23 cellular contexts compared by ENCODE assay signal in genomic region chr3:41794748-41795589, GRCh38.
DNase-seq lines count a peak whose midpoint lies in the region; ATAC-seq and TF ChIP-seq lines count a peak whose summit lies in the region.
"Had no signal": no experiment of that assay in that cellular context is flagged by ENCODE, and none has a peak within 500 bp of the region (broad histone marks: within the 10 kb centered on the region; RNA-seq: fewer than 3 reads in every experiment).

No MANE protein-coding gene starts in this region.

- H3K9ac ChIP-seq in HUES64 (ENCODE audit: low read depth, low read length) (no peak overlapping the region), iPS-20b (ENCODE audit: low read depth, low read length) (peak overlapping the region; percentile 39; the same call in 1 of the 2 replicates)
- H3K9ac ChIP-seq: BLaER1 had no signal

- H3K9me3 Mint-ChIP-seq in GM23338, result no peaks in the 10 kb centered on the region; the same call in 2 of the 3 replicates
- no peaks in the 10 kb centered on the region for H3K9me3 Mint-ChIP-seq in WTC11
- H3K9me3 Mint-ChIP-seq in activated naive CD4-positive, alpha-beta T cell treated with anti-CD3 and anti-CD28 coated beads, Interleukin-2, amount 50 U/mL, for 72 hours, result no peaks in the 10 kb centered on the region
- H3K9me3 Mint-ChIP-seq: CD4-positive, CD25-positive, alpha-beta regulatory T cell had no signal

- POLR2A ChIA-PET in WTC11 (lab: Charles Lee), result interaction anchor here (0.6 kb wide), 1 partner anchor 83 kb away, joined by 5 read pairs; no protein-coding TSS in a partner anchor

- H3K9me2 ChIP-seq in GM23338 (ENCODE audit: insufficient read depth), result no peaks in the 10 kb centered on the region

- no peaks in the 10 kb centered on the region for H3K27me3 ChIP-seq in GM23338 (ENCODE audit: insufficient read depth)
- H3K27me3 ChIP-seq in HUES64 (ENCODE audit: insufficient read depth, low read length), result no peaks in the 10 kb centered on the region
- H3K27me3 ChIP-seq in iPS-20b (ENCODE audit: insufficient read depth, low read length), result no peaks in the 10 kb centered on the region
- H3K27me3 ChIP-seq in Peyer's patch, result no peaks in the 10 kb centered on the region
- H3K27me3 ChIP-seq: BLaER1, SJSA1 had no signal

- H3K4me1 ChIP-seq in GM23338 (ENCODE audit: insufficient read depth) (peaks cover 31% of the 10 kb centered on the region), HUES64 (ENCODE audit: insufficient read depth, low read length) (peaks cover 31% of the 10 kb centered on the region), iPS-20b (ENCODE audit: insufficient read depth, low read length) (peaks cover 30% of the 10 kb centered on the region), Peyer's patch (no peaks in the 10 kb centered on the region)
- H3K4me1 ChIP-seq: BLaER1, HAP-1, SJSA1 had no signal

- H3K27ac Mint-ChIP-seq in GM23338 (peak overlapping the region; percentile 56), WTC11 (peak overlapping the region; percentile 85)
- no peak overlapping the region for H3K27ac Mint-ChIP-seq in activated naive CD4-positive, alpha-beta T cell treated with anti-CD3 and anti-CD28 coated beads, Interleukin-2, amount 50 U/mL, for 72 hours
- H3K27ac Mint-ChIP-seq: CD4-positive, CD25-positive, alpha-beta regulatory T cell had no signal

- H4K20me1 ChIP-seq in GM23338 (replicated peaks; ENCODE audit: insufficient read depth), result no peaks in the 10 kb centered on the region
- H4K20me1 ChIP-seq: BLaER1 had no signal

- no peaks in the 10 kb centered on the region for H3K79me2 ChIP-seq in GM23338 (replicated peaks; ENCODE audit: insufficient read depth)

- no peak overlapping the region for H2AFZ ChIP-seq in GM23338
- H2AFZ ChIP-seq: PC-9 had no signal

- no peak for TF ChIP-seq POLR2A in Peyer's patch (IDR thresholded peaks at IDR 0.05)

- no peaks in the 10 kb centered on the region for H3F3A ChIP-seq in GM23338 (replicated peaks; ENCODE audit: low read depth)

- DNase-seq in GM23338 (ENCODE audit: low spot score), result peak; percentile 56
- DNase-seq in WTC11 (ENCODE audit: low spot score), result no peak
- DNase-seq in Peyer's patch, result no peak
- DNase-seq in activated naive CD4-positive, alpha-beta T cell treated with anti-CD3 and anti-CD28 coated beads, Interleukin-2, amount 50 U/mL, for 72 hours (ENCODE audit: low spot score in 2 of 2), result no peak
- DNase-seq in NCI-H2227 treated with DMSO at 0.1 percent for 48 hours (lab: John Stamatoyannopoulos, UW), result no peak
- DNase-seq: CD4-positive, CD25-positive, alpha-beta regulatory T cell; Kasumi-1; MV-4-11; NCI-H1105; NCI-H1436 treated with DMSO at 0.1 percent for 48 hours; NCI-H2029; NCI-H226; NCI-H510A; NCI-H774; PC-9; Right ventricle myocardium superior had no signal

- H3K36me3 Mint-ChIP-seq in GM23338 (ENCODE audit: low read depth) (no peaks in the 10 kb centered on the region; the same call in 2 of the 3 replicates), WTC11 (no peaks in the 10 kb centered on the region)
- H3K36me3 Mint-ChIP-seq in activated naive CD4-positive, alpha-beta T cell treated with anti-CD3 and anti-CD28 coated beads, Interleukin-2, amount 50 U/mL, for 72 hours, result peaks cover 0 to 9% of the 10 kb centered on the region in 2 donors

- H3K27me3 Mint-ChIP-seq in GM23338 (ENCODE audit: insufficient read depth, low read depth, poor library complexity) (peaks cover 2% of the 10 kb centered on the region), WTC11 (ENCODE audit: low read depth) (no peaks in the 10 kb centered on the region)
- H3K27me3 Mint-ChIP-seq: CD4-positive, CD25-positive, alpha-beta regulatory T cell had no signal

- H3K4me1 Mint-ChIP-seq in GM23338 (peaks cover 48% of the 10 kb centered on the region), WTC11 (peaks cover 49% of the 10 kb centered on the region)

- H3K27ac ChIP-seq in GM23338 (ENCODE audit: low read depth) (peak overlapping the region; percentile 2), HUES64 (ENCODE audit: low read depth, low read length) (peak overlapping the region; percentile 63; the same call in 1 of the 2 replicates), iPS-20b (ENCODE audit: low read length) (no peak overlapping the region), Peyer's patch (no peak overlapping the region)
- H3K27ac ChIP-seq: BLaER1, HL-60, PC-9, SJSA1 had no signal

- H3K4me3 Mint-ChIP-seq in GM23338 (peak overlapping the region; percentile 10; the same call in 1 of the 3 replicates), WTC11 (no peak overlapping the region)
- H3K4me3 Mint-ChIP-seq: CD4-positive, CD25-positive, alpha-beta regulatory T cell had no signal

- WGBS in HUES64, result 61% methylated on average over 3 of the region's 5 CpGs

- H3K36me3 ChIP-seq in GM23338 (ENCODE audit: insufficient read depth) (no peaks in the 10 kb centered on the region), HUES64 (ENCODE audit: insufficient read depth, low read length) (no peaks in the 10 kb centered on the region), iPS-20b (ENCODE audit: insufficient read depth, low read depth, low read length) (no peaks in the 10 kb centered on the region), Peyer's patch (no peaks in the 10 kb centered on the region)
- H3K36me3 ChIP-seq: BLaER1, HAP-1, SJSA1 had no signal

- H3K4me3 ChIP-seq in GM23338, result no peak overlapping the region
- no peak overlapping the region for H3K4me3 ChIP-seq in HUES64 (ENCODE audit: low read length)
- peak overlapping the region; percentile 17; the same call in 1 of the 2 replicates for H3K4me3 ChIP-seq in iPS-20b (ENCODE audit: low read length)
- H3K4me3 ChIP-seq in Peyer's patch, result no peak overlapping the region
- H3K4me3 ChIP-seq: BLaER1, HAP-1, PC-9, SJSA1 had no signal

- no peaks in the 10 kb centered on the region for H3K9me3 ChIP-seq in HUES64 (ENCODE audit: insufficient read depth, low read depth, low read length)
- H3K9me3 ChIP-seq in iPS-20b (ENCODE audit: insufficient read depth, low read depth, low read length), result no peaks in the 10 kb centered on the region
- H3K9me3 ChIP-seq in Peyer's patch, result no peaks in the 10 kb centered on the region
- H3K9me3 ChIP-seq: BLaER1, HAP-1, SJSA1 had no signal

- peak; percentile 83 for ATAC-seq in GM23338
- peak; percentile 65 for ATAC-seq in WTC11
- no peak for ATAC-seq in activated naive CD4-positive, alpha-beta T cell treated with anti-CD3 and anti-CD28 coated beads, Interleukin-2, amount 50 U/mL, for 72 hours
- ATAC-seq: HepG2 had no signal

- peak overlapping the region; percentile 16 for H3K4me2 ChIP-seq in GM23338
- H3K4me2 ChIP-seq: BLaER1, PC-9 had no signal

- TF ChIP-seq CTCF in GM23338 (conservative IDR thresholded peaks at IDR 0.05; ENCODE audit: low read depth in 2 of 2), result no peak
- no peak for TF ChIP-seq CTCF in WTC11 (IDR thresholded peaks at IDR 0.05)
- no peak for TF ChIP-seq CTCF in Peyer's patch (IDR thresholded peaks at IDR 0.05)

- CTCF ChIA-PET in WTC11 (lab: Charles Lee), result no interaction called here

TF ChIP-seq in WTC11, 78 proteins besides CTCF, POLR2A, EP300 and RAD21 (continues in another document):
- no peak for TF ChIP-seq NFE2L1 (CRISPR knock-in tag; IDR thresholded peaks at IDR 0.05)
- no peak for TF ChIP-seq ZNF138 (CRISPR knock-in tag; conservative IDR thresholded peaks at IDR 0.05)
- no peak for TF ChIP-seq IRF1 (CRISPR knock-in tag; IDR thresholded peaks at IDR 0.05)
- TF ChIP-seq, protein P1, sequence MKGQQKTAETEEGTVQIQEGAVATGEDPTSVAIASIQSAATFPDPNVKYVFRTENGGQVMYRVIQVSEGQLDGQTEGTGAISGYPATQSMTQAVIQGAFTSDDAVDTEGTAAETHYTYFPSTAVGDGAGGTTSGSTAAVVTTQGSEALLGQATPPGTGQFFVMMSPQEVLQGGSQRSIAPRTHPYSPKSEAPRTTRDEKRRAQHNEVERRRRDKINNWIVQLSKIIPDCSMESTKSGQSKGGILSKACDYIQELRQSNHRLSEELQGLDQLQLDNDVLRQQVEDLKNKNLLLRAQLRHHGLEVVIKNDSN (CRISPR knock-in tag; IDR thresholded peaks at IDR 0.05), result no peak
- TF ChIP-seq, protein P2, sequence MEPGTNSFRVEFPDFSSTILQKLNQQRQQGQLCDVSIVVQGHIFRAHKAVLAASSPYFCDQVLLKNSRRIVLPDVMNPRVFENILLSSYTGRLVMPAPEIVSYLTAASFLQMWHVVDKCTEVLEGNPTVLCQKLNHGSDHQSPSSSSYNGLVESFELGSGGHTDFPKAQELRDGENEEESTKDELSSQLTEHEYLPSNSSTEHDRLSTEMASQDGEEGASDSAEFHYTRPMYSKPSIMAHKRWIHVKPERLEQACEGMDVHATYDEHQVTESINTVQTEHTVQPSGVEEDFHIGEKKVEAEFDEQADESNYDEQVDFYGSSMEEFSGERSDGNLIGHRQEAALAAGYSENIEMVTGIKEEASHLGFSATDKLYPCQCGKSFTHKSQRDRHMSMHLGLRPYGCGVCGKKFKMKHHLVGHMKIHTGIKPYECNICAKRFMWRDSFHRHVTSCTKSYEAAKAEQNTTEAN (CRISPR knock-in tag; IDR thresholded peaks at IDR 0.05), result no peak
- TF ChIP-seq FOXJ3 (CRISPR knock-in tag; IDR thresholded peaks at IDR 0.05; ENCODE audit: borderline replicate concordance), result no peak
- no peak for TF ChIP-seq ZNF121 (CRISPR knock-in tag; IDR thresholded peaks at IDR 0.05)
- TF ChIP-seq, protein P3, sequence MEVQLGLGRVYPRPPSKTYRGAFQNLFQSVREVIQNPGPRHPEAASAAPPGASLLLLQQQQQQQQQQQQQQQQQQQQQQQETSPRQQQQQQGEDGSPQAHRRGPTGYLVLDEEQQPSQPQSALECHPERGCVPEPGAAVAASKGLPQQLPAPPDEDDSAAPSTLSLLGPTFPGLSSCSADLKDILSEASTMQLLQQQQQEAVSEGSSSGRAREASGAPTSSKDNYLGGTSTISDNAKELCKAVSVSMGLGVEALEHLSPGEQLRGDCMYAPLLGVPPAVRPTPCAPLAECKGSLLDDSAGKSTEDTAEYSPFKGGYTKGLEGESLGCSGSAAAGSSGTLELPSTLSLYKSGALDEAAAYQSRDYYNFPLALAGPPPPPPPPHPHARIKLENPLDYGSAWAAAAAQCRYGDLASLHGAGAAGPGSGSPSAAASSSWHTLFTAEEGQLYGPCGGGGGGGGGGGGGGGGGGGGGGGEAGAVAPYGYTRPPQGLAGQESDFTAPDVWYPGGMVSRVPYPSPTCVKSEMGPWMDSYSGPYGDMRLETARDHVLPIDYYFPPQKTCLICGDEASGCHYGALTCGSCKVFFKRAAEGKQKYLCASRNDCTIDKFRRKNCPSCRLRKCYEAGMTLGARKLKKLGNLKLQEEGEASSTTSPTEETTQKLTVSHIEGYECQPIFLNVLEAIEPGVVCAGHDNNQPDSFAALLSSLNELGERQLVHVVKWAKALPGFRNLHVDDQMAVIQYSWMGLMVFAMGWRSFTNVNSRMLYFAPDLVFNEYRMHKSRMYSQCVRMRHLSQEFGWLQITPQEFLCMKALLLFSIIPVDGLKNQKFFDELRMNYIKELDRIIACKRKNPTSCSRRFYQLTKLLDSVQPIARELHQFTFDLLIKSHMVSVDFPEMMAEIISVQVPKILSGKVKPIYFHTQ (CRISPR knock-in tag; IDR thresholded peaks at IDR 0.05), result no peak

Comparison
In these comparisons a context has a peak if more than half of its experiments do, and no peak if none do; other contexts are left out.
1. ATAC-seq: peak in GM23338 (single experiment) and WTC11 (single experiment); none in activated naive CD4-positive, alpha-beta T cell treated with anti-CD3 and anti-CD28 coated beads, Interleukin-2, amount 50 U/mL, for 72 hours (0 of 2).
2. H3K27ac ChIP-seq: peak in GM23338 (single experiment) and HUES64 (single experiment); none in iPS-20b (single experiment) and Peyer's patch (0 of 4).
3. H3K27ac Mint-ChIP-seq: peak in GM23338 (single experiment) and WTC11 (single experiment); none in activated naive CD4-positive, alpha-beta T cell treated with anti-CD3 and anti-CD28 coated beads, Interleukin-2, amount 50 U/mL, for 72 hours (0 of 2).